Comparison of ENCODE assay signal across 8 cellular contexts in the genomic region with DNA sequence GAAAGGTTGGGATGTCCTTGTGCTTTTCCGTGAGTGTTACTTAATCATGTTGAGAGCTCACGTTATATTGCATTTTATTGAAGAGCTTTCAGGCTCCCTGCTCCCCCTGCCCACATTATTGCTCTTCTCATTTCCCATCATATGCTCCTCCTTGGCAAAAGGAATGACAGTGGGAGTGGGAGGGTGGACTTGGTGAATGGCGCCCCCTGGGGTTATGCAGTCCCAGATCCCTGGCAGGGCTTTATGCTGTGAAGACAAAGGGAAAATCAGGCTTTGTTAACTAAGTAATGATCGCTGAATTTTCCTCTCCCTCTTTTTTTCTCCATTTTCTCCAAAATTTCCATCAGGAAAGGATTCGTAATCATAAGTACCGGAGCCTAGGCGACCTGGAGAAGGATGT.
DNase-seq lines count a peak whose midpoint lies in the region; ATAC-seq and TF ChIP-seq lines count a peak whose summit lies in the region.

No MANE protein-coding gene starts in this region.

- no peaks in the 10 kb centered on the region for H3K79me2 ChIP-seq in SU-DHL-6 (ENCODE audit: insufficient read depth, low read length)
- H3K79me2 ChIP-seq in hepatocyte, result no peaks in the 10 kb centered on the region

- H3K9me2 ChIP-seq in SU-DHL-6 (replicated peaks; ENCODE audit: insufficient read depth, low read length) (no peaks in the 10 kb centered on the region), hepatocyte (replicated peaks; ENCODE audit: insufficient read depth) (no peaks in the 10 kb centered on the region)

- H2AFZ ChIP-seq in SU-DHL-6 (ENCODE audit: low read depth, low read length, severe bottlenecking), result no peak overlapping the region
- no peak overlapping the region for H2AFZ ChIP-seq in hepatocyte

- no peak for ATAC-seq in GM21786 (IDR thresholded peaks at IDR 0.05; ENCODE audit: unreplicated experiment)

- WGBS in hepatocyte (ENCODE audit: low lambda C conversion rate, missing lambda C conversion rate), result 71% methylated on average over 7 of the region's 7 CpGs

- H3K9me3 ChIP-seq in SU-DHL-6 (ENCODE audit: insufficient read depth, low read length) (no peaks in the 10 kb centered on the region), hepatocyte (ENCODE audit: low read depth) (no peaks in the 10 kb centered on the region)

- DNase-seq in A172 (ENCODE audit: low spot score), result peak; percentile 18
- peak; percentile 13 for DNase-seq in hepatocyte (ENCODE audit: low spot score)
- no peak for DNase-seq in mucosa of gallbladder (ENCODE audit: low spot score)
- no peak for DNase-seq in NCI-H226
- no peak for DNase-seq in middle frontal gyrus (ENCODE audit: extremely low spot score, low spot score)

- no peaks in the 10 kb centered on the region for H4K20me1 ChIP-seq in SU-DHL-6 (ENCODE audit: low read depth, low read length)
- no peaks in the 10 kb centered on the region for H4K20me1 ChIP-seq in hepatocyte (ENCODE audit: insufficient read depth, poor library complexity, severe bottlenecking)

- no peaks in the 10 kb centered on the region for H3F3A ChIP-seq in SU-DHL-6 (ENCODE audit: insufficient read depth)

- no peaks in the 10 kb centered on the region for H3K4me1 ChIP-seq in hepatocyte (ENCODE audit: insufficient read depth)

- no peaks in the 10 kb centered on the region for H3K36me3 ChIP-seq in SU-DHL-6 (ENCODE audit: low read length)
- H3K36me3 ChIP-seq in hepatocyte (replicated peaks; ENCODE audit: insufficient read depth, low read depth), result no peaks in the 10 kb centered on the region

- H3K4me2 ChIP-seq in SU-DHL-6 (ENCODE audit: low read depth, low read length, poor library complexity, severe bottlenecking) (no peak overlapping the region), hepatocyte (no peak overlapping the region)

- no peaks in the 10 kb centered on the region for H3K27me3 ChIP-seq in SU-DHL-6 (ENCODE audit: low read length)
- no peaks in the 10 kb centered on the region for H3K27me3 ChIP-seq in hepatocyte

- TF ChIP-seq CTCF in GM12873 (IDR thresholded peaks at IDR 0.05; ENCODE audit: insufficient read depth, low read depth, low read length, missing control alignments), result peak; percentile 61
- TF ChIP-seq CTCF in SU-DHL-6 (IDR thresholded peaks at IDR 0.05; ENCODE audit: insufficient read depth, low read length, poor library complexity, severe bottlenecking), result peak; percentile 27
- peak; percentile 17 for TF ChIP-seq CTCF in hepatocyte (IDR thresholded peaks at IDR 0.05; ENCODE audit: poor library complexity)

- H3K27ac ChIP-seq in SU-DHL-6 (ENCODE audit: low read depth, low read length) (no peak overlapping the region), hepatocyte (no peak overlapping the region)

- no peak overlapping the region for H3K4me3 ChIP-seq in SU-DHL-6 (ENCODE audit: insufficient read depth, low read length, poor library complexity, severe bottlenecking)
- H3K4me3 ChIP-seq in hepatocyte, result no peak overlapping the region

- no peak overlapping the region for H3K9ac ChIP-seq in SU-DHL-6 (ENCODE audit: low read length)

Comparison
In these comparisons a context has a peak if more than half of its experiments do, and no peak if none do; other contexts are left out.
1. DNase-seq: peak in A172 (single experiment) and hepatocyte (single experiment); none in mucosa of gallbladder (single experiment), NCI-H226 (single experiment) and middle frontal gyrus (single experiment).
2. Peak in every context shown above with its lines, with median percentiles within 50 percentile points of each other: CTCF ChIP-seq.